Comparison of ENCODE assay signal across 21 cellular contexts in the genomic region with DNA sequence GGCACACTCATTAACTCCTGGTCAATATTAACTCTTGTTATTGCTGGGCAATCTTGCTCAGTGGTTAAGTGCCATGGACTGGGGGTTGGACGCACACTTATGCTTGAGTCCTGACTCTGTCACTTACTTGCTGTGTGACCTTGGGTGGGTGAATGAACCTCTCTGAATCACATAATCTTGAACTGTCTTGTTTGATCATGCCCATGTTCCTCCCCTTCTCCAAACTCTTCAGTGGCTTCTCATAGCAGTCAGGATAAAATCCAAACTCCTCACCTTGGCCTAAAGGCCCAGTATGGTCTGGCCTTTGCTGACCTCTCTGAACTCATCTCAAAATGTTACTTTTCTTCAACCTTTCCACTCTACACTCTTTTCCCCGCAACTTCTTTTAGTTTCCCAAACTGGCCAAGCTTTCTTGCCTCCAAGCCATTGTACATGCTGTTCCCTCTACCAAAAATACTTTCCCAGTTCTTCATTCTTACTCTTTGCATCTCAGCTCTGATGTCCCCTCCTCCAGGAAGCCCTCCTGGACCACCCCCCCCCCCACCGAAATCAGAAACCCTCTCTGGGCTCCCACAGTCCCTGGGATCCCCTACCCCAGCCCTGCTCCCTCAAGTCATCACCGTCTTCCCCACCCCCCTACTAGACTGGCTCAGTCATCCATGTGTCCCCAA. TPM values are rescaled to one million over a fixed set of nuclear protein-coding genes. Genes with fewer than 3 reads are reported as not detected.
DNase-seq lines count a peak whose midpoint lies in the region; ATAC-seq, FAIRE-seq and TF ChIP-seq lines count a peak whose summit lies in the region.
"Had no signal": no experiment of that assay in that cellular context is flagged by ENCODE, and none has a peak within 500 bp of the region (broad histone marks: within the 10 kb centered on the region; RNA-seq: fewer than 3 reads in every experiment).

No MANE protein-coding gene starts in this region.

- H3K9me3 ChIP-seq in HepG2 (ENCODE audit: low read length) (no peaks in the 10 kb centered on the region), right lobe of liver (no peaks in the 10 kb centered on the region), T-helper 17 cell (ENCODE audit: control insufficient read depth, low read length, poor library complexity, severe bottlenecking) (no peaks in the 10 kb centered on the region)
- H3K9me3 ChIP-seq: left ventricle myocardium inferior, neutrophil had no signal

- TF ChIP-seq POLR2A in HepG2 (IDR thresholded peaks at IDR 0.05; ENCODE audit: insufficient read depth in 1 of 2, low read depth in 2 of 2, low read length in 2 of 2) = no peak
- TF ChIP-seq POLR2A in right lobe of liver (IDR thresholded peaks at IDR 0.05) = no peak

- TF ChIP-seq RAD21 in HepG2 (CRISPR knock-in tag; IDR thresholded peaks at IDR 0.05) = no peak

- H3K27ac ChIP-seq in HepG2 (ENCODE audit: extremely low read length, insufficient read depth, low read length) (no peak overlapping the region), right lobe of liver (no peak overlapping the region)
- H3K27ac ChIP-seq: left ventricle myocardium inferior, neutrophil, SK-N-MC had no signal

- 85% methylated on average over 4 of the region's 4 CpGs for WGBS in HepG2 (ENCODE audit: low lambda C conversion rate)
- 93% methylated on average over 4 of the region's 4 CpGs for WGBS in right lobe of liver (ENCODE audit: insufficient coverage, low coverage, low lambda C conversion rate, missing lambda C conversion rate)

- H3K4me3 ChIP-seq in HepG2 (replicated peaks in 1 of 3; ENCODE audit: insufficient read depth in 1 of 3, low read depth in 2 of 3, low read length in 3 of 3) = peak overlapping the region in 2 of 3 experiments; percentile 83 to 87; a peak in 2 of 6 replicates
- H3K4me3 ChIP-seq in right lobe of liver = no peak overlapping the region

- DNase-seq in HepG2 (ENCODE audit: low spot score) = no peak
- no peak for DNase-seq in right lobe of liver
- DNase-seq in T-helper 17 cell = no peak
- no peak for DNase-seq in glutamatergic neuron
- DNase-seq in type B pancreatic cell (ENCODE audit: extremely low spot score, unreplicated experiment) = no peak
- no peak for DNase-seq in DMS79 treated with DMSO at 0.1 percent for 48 hours (lab: John Stamatoyannopoulos, UW)
- no peak for DNase-seq in LoVo (ENCODE audit: low spot score)
- DNase-seq in NCI-H2171 (lab: John Stamatoyannopoulos, UW) = no peak
- DNase-seq: DMS53; effector memory CD4-positive, alpha-beta T cell; Kasumi-1; left ventricle myocardium inferior; NCI-H1694; NCI-H510A; stimulated activated CD4-positive, alpha-beta T cell treated with anti-CD3 and anti-CD28 coated beads, Interleukin-1b, Interleukin-23, amount 100 ng/mL, for 48 hours had no signal

- H3K9me3 Mint-ChIP-seq in glutamatergic neuron (ENCODE audit: unreplicated experiment) = peaks cover 12% of the 10 kb centered on the region
- no peaks in the 10 kb centered on the region for H3K9me3 Mint-ChIP-seq in type B pancreatic cell
- H3K9me3 Mint-ChIP-seq: activated naive CD4-positive, alpha-beta T cell treated with anti-CD3 and anti-CD28 coated beads, Interleukin-2, amount 50 U/mL, for 24 hours had no signal

- FAIRE-seq in HepG2 (lab: Jason Lieb, UNC) = no peak

- no peak for TF ChIP-seq CTCF in HepG2 (CRISPR knock-in tag; IDR thresholded peaks at IDR 0.05)
- no peak for TF ChIP-seq CTCF in right lobe of liver (IDR thresholded peaks at IDR 0.05)
- TF ChIP-seq CTCF in glutamatergic neuron (IDR thresholded peaks at IDR 0.05; ENCODE audit: partially characterized antibody, unreplicated experiment) = no peak
- TF ChIP-seq CTCF in type B pancreatic cell (conservative IDR thresholded peaks at IDR 0.05) = no peak

- H3K36me3 ChIP-seq in HepG2 (replicated peaks in 1 of 2; ENCODE audit: control insufficient read depth in 1 of 2, insufficient read depth in 2 of 2, low read length in 2 of 2) (peaks cover 1 to 13% of the 10 kb centered on the region in 2 experiments; a peak in 3 of 5 replicates), right lobe of liver (peaks cover 0 to 9% (median 2%) of the 10 kb centered on the region in 4 donors)

- CTCF ChIA-PET in HepG2 (lab: Yijun Ruan, JAX; ENCODE audit: low intra/inter-chr PET ratio, low total read pairs) = no interaction called here

- ATAC-seq in HepG2 (no peak), right lobe of liver (no peak), T-helper 17 cell (no peak)
- ATAC-seq: sciatic nerve had no signal

- H3K27ac Mint-ChIP-seq in T-helper 17 cell = peak overlapping the region; percentile 43
- H3K27ac Mint-ChIP-seq in glutamatergic neuron (ENCODE audit: unreplicated experiment) = no peak overlapping the region
- no peak overlapping the region for H3K27ac Mint-ChIP-seq in type B pancreatic cell
- H3K27ac Mint-ChIP-seq: activated naive CD4-positive, alpha-beta T cell treated with anti-CD3 and anti-CD28 coated beads, Interleukin-2, amount 50 U/mL, for 24 hours had no signal

- POLR2A ChIA-PET in HepG2 (lab: Yijun Ruan, JAX) = no interaction called here

- H3K27me3 ChIP-seq in HepG2 (ENCODE audit: control insufficient read depth in 1 of 2, insufficient read depth in 2 of 2, low read length in 2 of 2) (peaks cover 0 to 2% of the 10 kb centered on the region in 2 experiments; a peak in 2 of 5 replicates), right lobe of liver (no peaks in the 10 kb centered on the region)

- intact Hi-C loops in HepG2 (cut with micrococcal nuclease; ENCODE audit: unreplicated experiment) (no loop called here), right lobe of liver (cut with DNase I) (loop anchor here in 1 of 2 donors (10.0 kb wide), 1 partner anchor 85 kb away; the partner anchor contains the start of gene RSPH6A)

- in situ Hi-C loops in HepG2 (cut with HindIII; ENCODE audit: extremely low pct_ligation_motif_present, low pct_unique_long_range_greater_than_20kb) = loop anchor here (10.0 kb wide), 1 partner anchor 175 kb away; no protein-coding TSS in a partner anchor

- no peak overlapping the region for H2AFZ ChIP-seq in HepG2 (ENCODE audit: low read length)

- no peak overlapping the region; the same call in 1 of the 2 replicates for H3K9ac ChIP-seq in HepG2 (ENCODE audit: insufficient read depth, low read depth, low read length)

- H3K27me3 Mint-ChIP-seq in T-helper 17 cell (no peaks in the 10 kb centered on the region), glutamatergic neuron (ENCODE audit: unreplicated experiment) (peaks cover 13% of the 10 kb centered on the region), type B pancreatic cell (peaks cover 7% of the 10 kb centered on the region)
- H3K27me3 Mint-ChIP-seq: activated naive CD4-positive, alpha-beta T cell treated with anti-CD3 and anti-CD28 coated beads, Interleukin-2, amount 50 U/mL, for 24 hours had no signal

- TSS peak; percentile 69 for BruUV-seq in HepG2 (replicated peaks; lab: Mats Ljungman, UMichigan)

- H4K20me1 ChIP-seq in HepG2 (ENCODE audit: insufficient read depth, low read length) = no peaks in the 10 kb centered on the region

- H3K4me3 Mint-ChIP-seq in T-helper 17 cell = peak overlapping the region; percentile 43
- H3K4me3 Mint-ChIP-seq in glutamatergic neuron (ENCODE audit: unreplicated experiment) = peak overlapping the region; percentile 52
- peak overlapping the region; percentile 12 for H3K4me3 Mint-ChIP-seq in type B pancreatic cell

- peaks cover 2% of the 10 kb centered on the region for H3K36me3 Mint-ChIP-seq in T-helper 17 cell (ENCODE audit: low read depth)
- H3K36me3 Mint-ChIP-seq in glutamatergic neuron (ENCODE audit: unreplicated experiment) = peaks cover 10% of the 10 kb centered on the region
- H3K36me3 Mint-ChIP-seq in type B pancreatic cell = peaks cover 23% of the 10 kb centered on the region

- TF ChIP-seq EP300 in HepG2 (IDR thresholded peaks at IDR 0.05; ENCODE audit: low read depth in 2 of 2, low read length in 2 of 2) = no peak
- no peak for TF ChIP-seq EP300 in HepG2 (CRISPR knock-in tag; IDR thresholded peaks at IDR 0.05; ENCODE audit: borderline replicate concordance)

- peak overlapping the region; percentile 86 for H3K4me2 ChIP-seq in HepG2 (ENCODE audit: low read depth, low read length)

- H3K4me1 Mint-ChIP-seq in T-helper 17 cell (peaks cover 15% of the 10 kb centered on the region), glutamatergic neuron (ENCODE audit: low read depth, unreplicated experiment) (peaks cover 1% of the 10 kb centered on the region), type B pancreatic cell (ENCODE audit: unreplicated experiment) (peaks cover 6% of the 10 kb centered on the region)

- H3K4me1 ChIP-seq in HepG2 (ENCODE audit: insufficient read depth, low read length) = peaks cover 55% of the 10 kb centered on the region
- H3K4me1 ChIP-seq in right lobe of liver = peaks cover 0 to 15% (median 5%) of the 10 kb centered on the region in 4 donors

- peaks cover 17% of the 10 kb centered on the region for H3K79me2 ChIP-seq in HepG2 (ENCODE audit: insufficient read depth, low read length)

RNA-seq across cellular contexts. Expression of gene MYPOP, which starts 2.4 kb away (rescaled TPM):
- total RNA-seq in HepG2 (2016; rRNA removed; fragmentation: Illumina TruSeq; extraction: Trizol) (2.7 TPM in 2 replicates), right lobe of liver (1 to 10 TPM; 2.5 to 5.2 (median 3.9) TPM), T-helper 17 cell (1 to 10 TPM; 7.1 to 7.5 TPM), glutamatergic neuron (ENCODE audit: unreplicated experiment) (7.1 TPM), type B pancreatic cell (ENCODE audit: low replicate concordance) (8.0 and 8.5 TPM in 2 replicates)
- 4.3 and 5.1 TPM in 2 replicates for total RNA-seq in HepG2 (2016; cell fraction: cytosol; rRNA removed; fragmentation: Illumina TruSeq; extraction: Trizol; ENCODE audit: low read depth)
- total RNA-seq in HepG2 (2016; cell fraction: insoluble cytoplasmic fraction; rRNA removed; fragmentation: Illumina TruSeq; extraction: Trizol) = 1.9 and 2.9 TPM in 2 replicates
- total RNA-seq in HepG2 (2016; cell fraction: membrane; rRNA removed; fragmentation: Illumina TruSeq; extraction: Trizol) = 9.0 and 9.5 TPM in 2 replicates
- total RNA-seq in HepG2 (2016; cell fraction: nucleus; rRNA removed; fragmentation: Illumina TruSeq; extraction: Trizol) = 2.3 and 2.8 TPM in 2 replicates
- polyA plus RNA-seq in HepG2 (2011; rRNA removed) = 2.2 and 2.3 TPM in 2 replicates
- 1.5 and 1.6 TPM in 2 replicates for polyA plus RNA-seq in HepG2 (2011; cell fraction: cytosol; rRNA removed)
- 5.0 and 5.9 TPM in 2 replicates for polyA plus RNA-seq in HepG2 (2011; cell fraction: nucleus; rRNA removed)
- polyA plus RNA-seq in HepG2 (2012) = 5.1 and 6.0 TPM in 2 replicates
- 21.8 and 22.7 TPM in 2 replicates for polyA plus RNA-seq in HepG2 (2016; cell fraction: cytosol; fragmentation: Illumina TruSeq; extraction: Trizol; ENCODE audit: low read depth)
- 6.5 and 9.2 TPM in 2 replicates for polyA plus RNA-seq in HepG2 (2016; cell fraction: insoluble cytoplasmic fraction; fragmentation: Illumina TruSeq; extraction: Trizol; ENCODE audit: low read depth)
- polyA plus RNA-seq in HepG2 (2016; cell fraction: membrane; fragmentation: Illumina TruSeq; extraction: Trizol; ENCODE audit: low read depth) = 27.3 and 32.0 TPM in 2 replicates
- 16.7 and 17.0 TPM in 2 replicates for polyA plus RNA-seq in HepG2 (2016; cell fraction: nucleus; fragmentation: Illumina TruSeq; extraction: Trizol; ENCODE audit: insufficient read depth, low read depth)
- polyA minus RNA-seq in HepG2 (2011; rRNA and poly(A)+ RNA removed; ENCODE audit: low replicate concordance) = 0.23 and 1.9 TPM in 2 replicates
- 2.7 and 2.8 TPM in 2 replicates for polyA minus RNA-seq in HepG2 (2011; cell fraction: cytosol; rRNA and poly(A)+ RNA removed)
- polyA minus RNA-seq in HepG2 (2011; cell fraction: nucleus; rRNA and poly(A)+ RNA removed) = 2.4 TPM in 2 replicates

RNA-seq across cellular contexts. Expression of gene IRF2BP1, which starts 14.1 kb away (rescaled TPM):
- total RNA-seq in HepG2 (2016; rRNA removed; fragmentation: Illumina TruSeq; extraction: Trizol) (9.7 and 14.3 TPM in 2 replicates), right lobe of liver (10 to 100 TPM; 12.8 to 21.5 (median 15.5) TPM), T-helper 17 cell (10 to 100 TPM; 16.0 to 18.7 TPM), glutamatergic neuron (ENCODE audit: unreplicated experiment) (19.2 TPM), type B pancreatic cell (ENCODE audit: low replicate concordance) (25.5 and 32.2 TPM in 2 replicates)
- total RNA-seq in HepG2 (2016; cell fraction: cytosol; rRNA removed; fragmentation: Illumina TruSeq; extraction: Trizol; ENCODE audit: low read depth) = 2.8 and 3.4 TPM in 2 replicates
- 10.5 and 13.6 TPM in 2 replicates for total RNA-seq in HepG2 (2016; cell fraction: insoluble cytoplasmic fraction; rRNA removed; fragmentation: Illumina TruSeq; extraction: Trizol)
- total RNA-seq in HepG2 (2016; cell fraction: membrane; rRNA removed; fragmentation: Illumina TruSeq; extraction: Trizol) = 8.1 and 9.5 TPM in 2 replicates
- total RNA-seq in HepG2 (2016; cell fraction: nucleus; rRNA removed; fragmentation: Illumina TruSeq; extraction: Trizol) = 5.7 and 6.8 TPM in 2 replicates
- 4.3 and 6.1 TPM in 2 replicates for polyA plus RNA-seq in HepG2 (2011; rRNA removed)
- polyA plus RNA-seq in HepG2 (2011; cell fraction: cytosol; rRNA removed) = 4.2 and 8.1 TPM in 2 replicates
- polyA plus RNA-seq in HepG2 (2011; cell fraction: nucleus; rRNA removed) = 6.3 and 6.9 TPM in 2 replicates
- 6.9 and 7.1 TPM in 2 replicates for polyA plus RNA-seq in HepG2 (2012)
- polyA plus RNA-seq in HepG2 (2016; cell fraction: cytosol; fragmentation: Illumina TruSeq; extraction: Trizol; ENCODE audit: low read depth) = 2.7 TPM in 2 replicates
- 13.7 and 14.2 TPM in 2 replicates for polyA plus RNA-seq in HepG2 (2016; cell fraction: insoluble cytoplasmic fraction; fragmentation: Illumina TruSeq; extraction: Trizol; ENCODE audit: low read depth)
- 5.9 and 6.5 TPM in 2 replicates for polyA plus RNA-seq in HepG2 (2016; cell fraction: membrane; fragmentation: Illumina TruSeq; extraction: Trizol; ENCODE audit: low read depth)
- polyA plus RNA-seq in HepG2 (2016; cell fraction: nucleus; fragmentation: Illumina TruSeq; extraction: Trizol; ENCODE audit: insufficient read depth, low read depth) = 10.3 and 12.1 TPM in 2 replicates
- 9.0 and 16.6 TPM in 2 replicates for polyA minus RNA-seq in HepG2 (2011; rRNA and poly(A)+ RNA removed; ENCODE audit: low replicate concordance)
- polyA minus RNA-seq in HepG2 (2011; cell fraction: cytosol; rRNA and poly(A)+ RNA removed) = 10.0 and 10.9 TPM in 2 replicates
- polyA minus RNA-seq in HepG2 (2011; cell fraction: nucleus; rRNA and poly(A)+ RNA removed) = 5.2 and 7.0 TPM in 2 replicates

RNA-seq across cellular contexts. Expression of gene NANOS2, which starts 14.5 kb away (rescaled TPM):
- total RNA-seq in HepG2 (2016; rRNA removed; fragmentation: Illumina TruSeq; extraction: Trizol) = not detected in 2 replicates
- total RNA-seq in HepG2 (2016; cell fraction: cytosol; rRNA removed; fragmentation: Illumina TruSeq; extraction: Trizol; ENCODE audit: low read depth) = not detected in 2 replicates
- total RNA-seq in HepG2 (2016; cell fraction: insoluble cytoplasmic fraction; rRNA removed; fragmentation: Illumina TruSeq; extraction: Trizol) = not detected in 2 replicates
- total RNA-seq in HepG2 (2016; cell fraction: membrane; rRNA removed; fragmentation: Illumina TruSeq; extraction: Trizol) = not detected in 2 replicates
- total RNA-seq in HepG2 (2016; cell fraction: nucleus; rRNA removed; fragmentation: Illumina TruSeq; extraction: Trizol) = not detected in 2 replicates
- not detected in 2 replicates for polyA plus RNA-seq in HepG2 (2011; rRNA removed)
- not detected in 2 replicates for polyA plus RNA-seq in HepG2 (2011; cell fraction: cytosol; rRNA removed)
- 0.07 TPM in 1 of 2 replicates, not detected in the other for polyA plus RNA-seq in HepG2 (2011; cell fraction: nucleus; rRNA removed)
- polyA plus RNA-seq in HepG2 (2012) = not detected in 2 replicates
- not detected in 2 replicates for polyA plus RNA-seq in HepG2 (2016; cell fraction: cytosol; fragmentation: Illumina TruSeq; extraction: Trizol; ENCODE audit: low read depth)
- polyA plus RNA-seq in HepG2 (2016; cell fraction: insoluble cytoplasmic fraction; fragmentation: Illumina TruSeq; extraction: Trizol; ENCODE audit: low read depth) = not detected in 2 replicates
- polyA plus RNA-seq in HepG2 (2016; cell fraction: membrane; fragmentation: Illumina TruSeq; extraction: Trizol; ENCODE audit: low read depth) = not detected in 2 replicates
- polyA plus RNA-seq in HepG2 (2016; cell fraction: nucleus; fragmentation: Illumina TruSeq; extraction: Trizol; ENCODE audit: insufficient read depth, low read depth) = not detected in 2 replicates
- not detected in 2 replicates for polyA minus RNA-seq in HepG2 (2011; rRNA and poly(A)+ RNA removed; ENCODE audit: low replicate concordance)
- not detected in 2 replicates for polyA minus RNA-seq in HepG2 (2011; cell fraction: cytosol; rRNA and poly(A)+ RNA removed)
- polyA minus RNA-seq in HepG2 (2011; cell fraction: nucleus; rRNA and poly(A)+ RNA removed) = not detected in 2 replicates
- not detected for total RNA-seq in right lobe of liver
- not detected for total RNA-seq in T-helper 17 cell
- not detected for total RNA-seq in glutamatergic neuron (ENCODE audit: unreplicated experiment)
- total RNA-seq in type B pancreatic cell (ENCODE audit: low replicate concordance) = not detected in 2 replicates
- total RNA-seq: cardiac septum, left ventricle myocardium inferior, sciatic nerve, temporal lobe had no signal

RNA-seq across cellular contexts. Expression of gene FOXA3, which starts 35.9 kb away (rescaled TPM):
- 27.6 and 29.8 TPM in 2 replicates for total RNA-seq in HepG2 (2016; rRNA removed; fragmentation: Illumina TruSeq; extraction: Trizol)
- total RNA-seq in HepG2 (2016; cell fraction: cytosol; rRNA removed; fragmentation: Illumina TruSeq; extraction: Trizol; ENCODE audit: low read depth) = 18.2 and 19.5 TPM in 2 replicates
- total RNA-seq in HepG2 (2016; cell fraction: insoluble cytoplasmic fraction; rRNA removed; fragmentation: Illumina TruSeq; extraction: Trizol) = 27.8 and 29.1 TPM in 2 replicates
- 34.4 and 34.7 TPM in 2 replicates for total RNA-seq in HepG2 (2016; cell fraction: membrane; rRNA removed; fragmentation: Illumina TruSeq; extraction: Trizol)
- 12.7 and 14.6 TPM in 2 replicates for total RNA-seq in HepG2 (2016; cell fraction: nucleus; rRNA removed; fragmentation: Illumina TruSeq; extraction: Trizol)
- 47.6 and 61.6 TPM in 2 replicates for polyA plus RNA-seq in HepG2 (2011; rRNA removed)
- polyA plus RNA-seq in HepG2 (2011; cell fraction: cytosol; rRNA removed) = 51.9 and 75.3 TPM in 2 replicates
- polyA plus RNA-seq in HepG2 (2011; cell fraction: nucleus; rRNA removed) = 17.5 and 27.3 TPM in 2 replicates
- 16.1 and 27.5 TPM in 2 replicates for polyA plus RNA-seq in HepG2 (2012)
- polyA plus RNA-seq in HepG2 (2016; cell fraction: cytosol; fragmentation: Illumina TruSeq; extraction: Trizol; ENCODE audit: low read depth) = 12.4 and 15.4 TPM in 2 replicates
- polyA plus RNA-seq in HepG2 (2016; cell fraction: insoluble cytoplasmic fraction; fragmentation: Illumina TruSeq; extraction: Trizol; ENCODE audit: low read depth) = 32.3 and 32.7 TPM in 2 replicates
- 19.9 and 23.8 TPM in 2 replicates for polyA plus RNA-seq in HepG2 (2016; cell fraction: membrane; fragmentation: Illumina TruSeq; extraction: Trizol; ENCODE audit: low read depth)
- polyA plus RNA-seq in HepG2 (2016; cell fraction: nucleus; fragmentation: Illumina TruSeq; extraction: Trizol; ENCODE audit: insufficient read depth, low read depth) = 23.8 and 24.4 TPM in 2 replicates
- polyA minus RNA-seq in HepG2 (2011; rRNA and poly(A)+ RNA removed; ENCODE audit: low replicate concordance) = 0.42 and 103 TPM in 2 replicates
- 27.8 and 30.5 TPM in 2 replicates for polyA minus RNA-seq in HepG2 (2011; cell fraction: cytosol; rRNA and poly(A)+ RNA removed)
- polyA minus RNA-seq in HepG2 (2011; cell fraction: nucleus; rRNA and poly(A)+ RNA removed) = 7.2 and 12.8 TPM in 2 replicates
- 10 to 100 TPM; 18.2 to 36.1 (median 25.3) TPM for total RNA-seq in right lobe of liver
- not detected for total RNA-seq in T-helper 17 cell
- total RNA-seq in glutamatergic neuron (ENCODE audit: unreplicated experiment) = 1.0 TPM
- 3.3 and 5.0 TPM in 2 replicates for total RNA-seq in type B pancreatic cell (ENCODE audit: low replicate concordance)
- total RNA-seq: cardiac septum, left ventricle myocardium inferior, sciatic nerve, temporal lobe had no signal

RNA-seq across cellular contexts. Expression of gene SYMPK, which starts 37.1 kb away (rescaled TPM):
- total RNA-seq in HepG2 (2016; rRNA removed; fragmentation: Illumina TruSeq; extraction: Trizol) = 19.9 and 21.9 TPM in 2 replicates
- total RNA-seq in HepG2 (2016; cell fraction: cytosol; rRNA removed; fragmentation: Illumina TruSeq; extraction: Trizol; ENCODE audit: low read depth) = 9.2 and 10.2 TPM in 2 replicates
- total RNA-seq in HepG2 (2016; cell fraction: insoluble cytoplasmic fraction; rRNA removed; fragmentation: Illumina TruSeq; extraction: Trizol) = 17.2 and 21.4 TPM in 2 replicates
- 13.2 and 15.6 TPM in 2 replicates for total RNA-seq in HepG2 (2016; cell fraction: membrane; rRNA removed; fragmentation: Illumina TruSeq; extraction: Trizol)
- 25.6 and 28.5 TPM in 2 replicates for total RNA-seq in HepG2 (2016; cell fraction: nucleus; rRNA removed; fragmentation: Illumina TruSeq; extraction: Trizol)
- polyA plus RNA-seq in HepG2 (2011; rRNA removed) = 55.7 and 67.8 TPM in 2 replicates
- polyA plus RNA-seq in HepG2 (2011; cell fraction: cytosol; rRNA removed) = 29.9 and 41.2 TPM in 2 replicates
- 174 and 217 TPM in 2 replicates for polyA plus RNA-seq in HepG2 (2011; cell fraction: nucleus; rRNA removed)
- 38.1 and 46.9 TPM in 2 replicates for polyA plus RNA-seq in HepG2 (2012)
- 5.0 and 6.1 TPM in 2 replicates for polyA plus RNA-seq in HepG2 (2016; cell fraction: cytosol; fragmentation: Illumina TruSeq; extraction: Trizol; ENCODE audit: low read depth)
- 26.5 and 39.8 TPM in 2 replicates for polyA plus RNA-seq in HepG2 (2016; cell fraction: insoluble cytoplasmic fraction; fragmentation: Illumina TruSeq; extraction: Trizol; ENCODE audit: low read depth)
- 10.4 and 10.6 TPM in 2 replicates for polyA plus RNA-seq in HepG2 (2016; cell fraction: membrane; fragmentation: Illumina TruSeq; extraction: Trizol; ENCODE audit: low read depth)
- polyA plus RNA-seq in HepG2 (2016; cell fraction: nucleus; fragmentation: Illumina TruSeq; extraction: Trizol; ENCODE audit: insufficient read depth, low read depth) = 86.7 and 87.3 TPM in 2 replicates
- 90.3 and 124 TPM in 2 replicates for polyA minus RNA-seq in HepG2 (2011; rRNA and poly(A)+ RNA removed; ENCODE audit: low replicate concordance)
- 40.3 and 51.8 TPM in 2 replicates for polyA minus RNA-seq in HepG2 (2011; cell fraction: cytosol; rRNA and poly(A)+ RNA removed)
- polyA minus RNA-seq in HepG2 (2011; cell fraction: nucleus; rRNA and poly(A)+ RNA removed) = 40.8 and 43.1 TPM in 2 replicates
- 10 to 100 TPM; 31.1 to 50.1 (median 42.0) TPM for total RNA-seq in right lobe of liver
- total RNA-seq in T-helper 17 cell = 10 to 100 TPM; 75.5 to 81.6 TPM
- 78.1 TPM for total RNA-seq in glutamatergic neuron (ENCODE audit: unreplicated experiment)
- total RNA-seq in type B pancreatic cell (ENCODE audit: low replicate concordance) = 66.7 and 93.0 TPM in 2 replicates

Comparison
In these comparisons a context has a peak if more than half of its experiments do, and no peak if none do; other contexts are left out.
1. H3K4me3 ChIP-seq: peak in HepG2 (2 of 3); none in right lobe of liver (0 of 3).
2. Peak in every context shown above with its lines, with median percentiles within 50 percentile points of each other: H3K4me3 Mint-ChIP-seq.